Comparison of ENCODE assay signal across 1 cellular context in the genomic region with DNA sequence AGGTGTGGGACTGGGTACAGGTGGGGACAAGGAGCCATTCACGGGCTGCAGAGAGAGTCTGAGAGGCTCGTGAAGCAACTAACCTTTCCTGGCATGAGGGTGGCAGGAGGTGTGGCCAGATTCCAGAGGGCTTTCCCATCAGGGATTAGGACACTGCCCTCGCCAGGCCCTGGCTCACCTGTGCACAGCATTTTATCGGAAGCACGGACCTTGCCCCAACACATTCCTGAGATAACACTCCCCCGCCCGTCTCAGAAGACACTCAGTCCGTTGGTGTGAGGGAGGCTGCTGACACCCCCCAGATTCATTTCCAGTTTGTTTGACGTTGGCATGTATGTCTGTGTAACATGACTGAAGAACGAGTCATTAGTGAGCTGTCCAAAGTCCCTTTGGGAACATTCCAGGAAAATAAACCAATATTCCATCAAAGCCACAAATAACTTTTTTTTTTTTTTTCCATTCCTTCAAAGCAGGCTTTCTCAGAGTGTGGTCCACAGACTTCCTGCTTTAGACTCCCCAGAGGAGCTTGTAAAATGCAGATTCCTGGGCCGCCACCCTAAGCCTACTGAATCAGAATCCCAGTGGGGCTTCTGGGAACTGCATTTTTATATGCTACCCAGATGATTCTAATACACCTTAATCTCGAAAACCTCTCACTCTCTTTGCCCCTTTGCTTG.
TF ChIP-seq lines count a peak whose summit lies in the region.

No MANE protein-coding gene starts in this region.

TF ChIP-seq in HepG2, 621 proteins besides CTCF, POLR2A, EP300 and RAD21 (continued from another document and continues in another):
- TF ChIP-seq ZBTB42 (CRISPR knock-in tag; IDR thresholded peaks at IDR 0.05) (no peak), KMT2B (CRISPR knock-in tag; IDR thresholded peaks at IDR 0.05) (no peak), EZH2 (conservative IDR thresholded peaks at IDR 0.05; ENCODE audit: low read depth, low read length) (no peak), TRIM22 (IDR thresholded peaks at IDR 0.05) (no peak), KAT8 (CRISPR knock-in tag; IDR thresholded peaks at IDR 0.05) (peak; percentile 59; the same call in 1 of the 2 replicates), ZNF619 (CRISPR knock-in tag; IDR thresholded peaks at IDR 0.05) (no peak), NFE2 (CRISPR knock-in tag; IDR thresholded peaks at IDR 0.05) (no peak), ZNF263 (CRISPR knock-in tag; IDR thresholded peaks at IDR 0.05) (no peak), ZSCAN30 (CRISPR knock-in tag; IDR thresholded peaks at IDR 0.05) (no peak), ARNT2 (CRISPR knock-in tag; IDR thresholded peaks at IDR 0.05; ENCODE audit: low read depth) (peak; percentile 49; the same call in 1 of the 2 replicates), ZNF441 (CRISPR knock-in tag; IDR thresholded peaks at IDR 0.05; ENCODE audit: borderline replicate concordance) (no peak), FOXP1 (IDR thresholded peaks at IDR 0.05) (no peak), FOXP1 (CRISPR knock-in tag; IDR thresholded peaks at IDR 0.05) (peak; percentile 56), HNF4A (CRISPR knock-in tag; IDR thresholded peaks at IDR 0.05) (peak; percentile 86), USF2 (IDR thresholded peaks at IDR 0.05; ENCODE audit: low read depth, low read length) (no peak), USF2 (CRISPR knock-in tag; IDR thresholded peaks at IDR 0.05; ENCODE audit: borderline replicate concordance) (no peak), SMARCE1 (IDR thresholded peaks at IDR 0.05; ENCODE audit: borderline replicate concordance) (no peak), ZBTB1 (CRISPR knock-in tag; IDR thresholded peaks at IDR 0.05; ENCODE audit: borderline replicate concordance) (no peak), ZNF44 (CRISPR knock-in tag; IDR thresholded peaks at IDR 0.05) (no peak), ZNF567 (CRISPR knock-in tag; IDR thresholded peaks at IDR 0.05; ENCODE audit: borderline replicate concordance) (no peak), ONECUT2 (CRISPR knock-in tag; IDR thresholded peaks at IDR 0.05) (peak; percentile 11; the same call in 1 of the 2 replicates), HES4 (CRISPR knock-in tag; IDR thresholded peaks at IDR 0.05; ENCODE audit: borderline replicate concordance) (no peak), NFIC (IDR thresholded peaks at IDR 0.05; ENCODE audit: low read length) (peak; percentile 81; the same call in 1 of the 2 replicates), NFATC3 (CRISPR knock-in tag; IDR thresholded peaks at IDR 0.05) (no peak), HOXA5 (CRISPR knock-in tag; IDR thresholded peaks at IDR 0.05) (no peak), TSC22D2 (CRISPR knock-in tag; IDR thresholded peaks at IDR 0.05; ENCODE audit: borderline replicate concordance) (no peak), ZNF335 (CRISPR knock-in tag; IDR thresholded peaks at IDR 0.05) (no peak), ZNF629 (CRISPR knock-in tag; conservative IDR thresholded peaks at IDR 0.05) (no peak), NCOR1 (IDR thresholded peaks at IDR 0.05; ENCODE audit: borderline replicate concordance, low read length) (peak; percentile 90), ZNF143 (CRISPR knock-in tag; IDR thresholded peaks at IDR 0.05) (0 out of 2 replicates have a peak, but pooled peaks have one; percentile 1), SIX1 (CRISPR knock-in tag; IDR thresholded peaks at IDR 0.05; ENCODE audit: borderline replicate concordance) (peak; percentile 35; the same call in 1 of the 2 replicates), ZNF776 (CRISPR knock-in tag; IDR thresholded peaks at IDR 0.05) (no peak), ZGPAT (CRISPR knock-in tag; IDR thresholded peaks at IDR 0.05) (peak; percentile 83), IRX3 (CRISPR knock-in tag; IDR thresholded peaks at IDR 0.05; ENCODE audit: borderline replicate concordance, low read depth) (no peak), ZNF414 (CRISPR knock-in tag; IDR thresholded peaks at IDR 0.05) (no peak), ZNF432 (CRISPR knock-in tag; IDR thresholded peaks at IDR 0.05; ENCODE audit: borderline replicate concordance) (no peak), ZNF10 (CRISPR knock-in tag; IDR thresholded peaks at IDR 0.05; ENCODE audit: borderline replicate concordance, low read depth) (no peak), ZNF367 (CRISPR knock-in tag; IDR thresholded peaks at IDR 0.05; ENCODE audit: borderline replicate concordance) (no peak), ZNF562 (CRISPR knock-in tag; IDR thresholded peaks at IDR 0.05; ENCODE audit: borderline replicate concordance) (no peak), CBX5 (CRISPR knock-in tag; IDR thresholded peaks at IDR 0.05; ENCODE audit: borderline replicate concordance) (no peak), MTA1 (CRISPR knock-in tag; IDR thresholded peaks at IDR 0.05; ENCODE audit: borderline replicate concordance) (peak; percentile 73; the same call in 1 of the 2 replicates), FOXA1 (IDR thresholded peaks at IDR 0.05) (no peak; the same call in 1 of the 2 replicates), FOXA1 (CRISPR knock-in tag; IDR thresholded peaks at IDR 0.05) (peak; percentile 69), REPIN1 (CRISPR knock-in tag; IDR thresholded peaks at IDR 0.05; ENCODE audit: borderline replicate concordance, low read depth) (no peak), ETV6 (CRISPR knock-in tag; conservative IDR thresholded peaks at IDR 0.05) (0 out of 2 replicates have a peak, but pooled peaks have one; percentile 26), FOXK1 (CRISPR knock-in tag; IDR thresholded peaks at IDR 0.05; ENCODE audit: borderline replicate concordance, low read depth) (no peak; the same call in 1 of the 2 replicates)
- TF ChIP-seq, protein P1, sequence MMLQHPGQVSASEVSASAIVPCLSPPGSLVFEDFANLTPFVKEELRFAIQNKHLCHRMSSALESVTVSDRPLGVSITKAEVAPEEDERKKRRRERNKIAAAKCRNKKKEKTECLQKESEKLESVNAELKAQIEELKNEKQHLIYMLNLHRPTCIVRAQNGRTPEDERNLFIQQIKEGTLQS (CRISPR knock-in tag; IDR thresholded peaks at IDR 0.05): peak; percentile 60
- TF ChIP-seq, protein P2, sequence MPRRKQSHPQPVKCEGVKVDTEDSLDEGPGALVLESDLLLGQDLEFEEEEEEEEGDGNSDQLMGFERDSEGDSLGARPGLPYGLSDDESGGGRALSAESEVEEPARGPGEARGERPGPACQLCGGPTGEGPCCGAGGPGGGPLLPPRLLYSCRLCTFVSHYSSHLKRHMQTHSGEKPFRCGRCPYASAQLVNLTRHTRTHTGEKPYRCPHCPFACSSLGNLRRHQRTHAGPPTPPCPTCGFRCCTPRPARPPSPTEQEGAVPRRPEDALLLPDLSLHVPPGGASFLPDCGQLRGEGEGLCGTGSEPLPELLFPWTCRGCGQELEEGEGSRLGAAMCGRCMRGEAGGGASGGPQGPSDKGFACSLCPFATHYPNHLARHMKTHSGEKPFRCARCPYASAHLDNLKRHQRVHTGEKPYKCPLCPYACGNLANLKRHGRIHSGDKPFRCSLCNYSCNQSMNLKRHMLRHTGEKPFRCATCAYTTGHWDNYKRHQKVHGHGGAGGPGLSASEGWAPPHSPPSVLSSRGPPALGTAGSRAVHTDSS (CRISPR knock-in tag; conservative IDR thresholded peaks at IDR 0.05): no peak
- TF ChIP-seq, protein P3, sequence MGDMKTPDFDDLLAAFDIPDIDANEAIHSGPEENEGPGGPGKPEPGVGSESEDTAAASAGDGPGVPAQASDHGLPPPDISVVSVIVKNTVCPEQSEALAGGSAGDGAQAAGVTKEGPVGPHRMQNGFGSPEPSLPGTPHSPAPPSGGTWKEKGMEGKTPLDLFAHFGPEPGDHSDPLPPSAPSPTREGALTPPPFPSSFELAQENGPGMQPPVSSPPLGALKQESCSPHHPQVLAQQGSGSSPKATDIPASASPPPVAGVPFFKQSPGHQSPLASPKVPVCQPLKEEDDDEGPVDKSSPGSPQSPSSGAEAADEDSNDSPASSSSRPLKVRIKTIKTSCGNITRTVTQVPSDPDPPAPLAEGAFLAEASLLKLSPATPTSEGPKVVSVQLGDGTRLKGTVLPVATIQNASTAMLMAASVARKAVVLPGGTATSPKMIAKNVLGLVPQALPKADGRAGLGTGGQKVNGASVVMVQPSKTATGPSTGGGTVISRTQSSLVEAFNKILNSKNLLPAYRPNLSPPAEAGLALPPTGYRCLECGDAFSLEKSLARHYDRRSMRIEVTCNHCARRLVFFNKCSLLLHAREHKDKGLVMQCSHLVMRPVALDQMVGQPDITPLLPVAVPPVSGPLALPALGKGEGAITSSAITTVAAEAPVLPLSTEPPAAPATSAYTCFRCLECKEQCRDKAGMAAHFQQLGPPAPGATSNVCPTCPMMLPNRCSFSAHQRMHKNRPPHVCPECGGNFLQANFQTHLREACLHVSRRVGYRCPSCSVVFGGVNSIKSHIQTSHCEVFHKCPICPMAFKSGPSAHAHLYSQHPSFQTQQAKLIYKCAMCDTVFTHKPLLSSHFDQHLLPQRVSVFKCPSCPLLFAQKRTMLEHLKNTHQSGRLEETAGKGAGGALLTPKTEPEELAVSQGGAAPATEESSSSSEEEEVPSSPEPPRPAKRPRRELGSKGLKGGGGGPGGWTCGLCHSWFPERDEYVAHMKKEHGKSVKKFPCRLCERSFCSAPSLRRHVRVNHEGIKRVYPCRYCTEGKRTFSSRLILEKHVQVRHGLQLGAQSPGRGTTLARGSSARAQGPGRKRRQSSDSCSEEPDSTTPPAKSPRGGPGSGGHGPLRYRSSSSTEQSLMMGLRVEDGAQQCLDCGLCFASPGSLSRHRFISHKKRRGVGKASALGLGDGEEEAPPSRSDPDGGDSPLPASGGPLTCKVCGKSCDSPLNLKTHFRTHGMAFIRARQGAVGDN (CRISPR knock-in tag; IDR thresholded peaks at IDR 0.05): peak; percentile 67
- TF ChIP-seq, protein P4, sequence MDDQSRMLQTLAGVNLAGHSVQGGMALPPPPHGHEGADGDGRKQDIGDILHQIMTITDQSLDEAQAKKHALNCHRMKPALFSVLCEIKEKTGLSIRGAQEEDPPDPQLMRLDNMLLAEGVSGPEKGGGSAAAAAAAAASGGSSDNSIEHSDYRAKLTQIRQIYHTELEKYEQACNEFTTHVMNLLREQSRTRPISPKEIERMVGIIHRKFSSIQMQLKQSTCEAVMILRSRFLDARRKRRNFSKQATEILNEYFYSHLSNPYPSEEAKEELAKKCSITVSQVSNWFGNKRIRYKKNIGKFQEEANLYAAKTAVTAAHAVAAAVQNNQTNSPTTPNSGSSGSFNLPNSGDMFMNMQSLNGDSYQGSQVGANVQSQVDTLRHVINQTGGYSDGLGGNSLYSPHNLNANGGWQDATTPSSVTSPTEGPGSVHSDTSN (CRISPR knock-in tag; IDR thresholded peaks at IDR 0.05; ENCODE audit: borderline replicate concordance): no peak
- TF ChIP-seq, protein P5, sequence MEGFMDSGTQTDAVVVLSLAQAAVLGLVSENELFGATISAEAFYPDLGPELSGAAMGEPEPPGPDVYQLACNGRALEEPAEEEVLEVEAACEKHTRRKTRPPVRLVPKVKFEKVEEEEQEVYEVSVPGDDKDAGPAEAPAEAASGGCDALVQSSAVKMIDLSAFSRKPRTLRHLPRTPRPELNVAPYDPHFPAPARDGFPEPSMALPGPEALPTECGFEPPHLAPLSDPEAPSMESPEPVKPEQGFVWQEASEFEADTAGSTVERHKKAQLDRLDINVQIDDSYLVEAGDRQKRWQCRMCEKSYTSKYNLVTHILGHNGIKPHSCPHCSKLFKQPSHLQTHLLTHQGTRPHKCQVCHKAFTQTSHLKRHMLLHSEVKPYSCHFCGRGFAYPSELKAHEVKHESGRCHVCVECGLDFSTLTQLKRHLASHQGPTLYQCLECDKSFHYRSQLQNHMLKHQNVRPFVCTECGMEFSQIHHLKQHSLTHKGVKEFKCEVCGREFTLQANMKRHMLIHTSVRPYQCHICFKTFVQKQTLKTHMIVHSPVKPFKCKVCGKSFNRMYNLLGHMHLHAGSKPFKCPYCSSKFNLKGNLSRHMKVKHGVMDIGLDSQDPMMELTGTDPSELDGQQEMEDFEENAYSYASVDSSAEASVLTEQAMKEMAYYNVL (CRISPR knock-in tag; IDR thresholded peaks at IDR 0.05; ENCODE audit: borderline replicate concordance): 0 out of 2 replicates have a peak, but pooled peaks have one; percentile 19
